In genomic region chr19:3029070-3029923, GRCh38 we compare ENCODE assay signal across 9 cellular contexts. TPM values are rescaled to one million over a fixed set of nuclear protein-coding genes. Genes with fewer than 3 reads are reported as not detected.
A peak's percentile ranks its signal among the peaks of the same experiment; 100 is the strongest.
DNase-seq lines count a peak whose midpoint lies in the region; ATAC-seq and TF ChIP-seq lines count a peak whose summit lies in the region.
"Had no signal": no experiment of that assay in that cellular context is flagged by ENCODE, and none has a peak within 500 bp of the region (broad histone marks: within the 10 kb centered on the region; RNA-seq: fewer than 3 reads in every experiment).

Gene TLE2 (minus strand): TSS chr19:3029280. CDS start chr19:3028904, 376 bp downstream.

- TF ChIP-seq CTCF in GM12875 (IDR thresholded peaks at IDR 0.05; ENCODE audit: borderline replicate concordance, insufficient read depth, low read depth, low read length) (no peak), WERI-Rb-1 (IDR thresholded peaks at IDR 0.05; ENCODE audit: low read depth, low read length) (no peak), prostate gland (IDR thresholded peaks at IDR 0.05) (no peak)

- ATAC-seq in HG03045 (IDR thresholded peaks at IDR 0.05; ENCODE audit: unreplicated experiment): no peak
- no peak for ATAC-seq in GM21619 (IDR thresholded peaks at IDR 0.05; ENCODE audit: unreplicated experiment)

- 8% methylated on average over 30 of the region's 85 CpGs for WGBS in prostate gland

- H3K9me3 ChIP-seq in WERI-Rb-1 (ENCODE audit: severe bottlenecking) (no peaks in the 10 kb centered on the region), prostate gland (no peaks in the 10 kb centered on the region)

- intact Hi-C loops in prostate gland (cut with DNase I): no loop called here

- H3K4me3 ChIP-seq in GM12875 (ENCODE audit: low read depth, low read length) (peak within 1 kb of the TSS; percentile 11), WERI-Rb-1 (ENCODE audit: low read depth, low read length) (peak within 1 kb of the TSS; percentile 68), prostate gland (peak within 1 kb of the TSS; percentile 61 to 80)

- TF ChIP-seq POLR2A in prostate gland (IDR thresholded peaks at IDR 0.05): no peak

- no peak within 1 kb of the TSS; the same call in 1 of the 2 replicates for H3K27ac ChIP-seq in WERI-Rb-1
- H3K27ac ChIP-seq in prostate gland: peak within 1 kb of the TSS; percentile 70 to 78

- H3K27me3 ChIP-seq in WERI-Rb-1 (ENCODE audit: insufficient read depth, low read depth, severe bottlenecking) (no peaks in the 10 kb centered on the region), prostate gland (replicated peaks; ENCODE audit: insufficient read depth) (no peaks in the 10 kb centered on the region)

- DNase-seq in WERI-Rb-1 (no peak), glomerular endothelial cell (ENCODE audit: extremely low read depth, low read depth, low spot score) (no peak), prostate gland (ENCODE audit: low spot score) (no peak), globus pallidus (ENCODE audit: low spot score) (no peak), NCI-H526 treated with DMSO at 0.1 percent for 48 hours (lab: John Stamatoyannopoulos, UW) (no peak)

- H3K4me1 ChIP-seq in prostate gland (replicated peaks): peaks cover 5% of the 10 kb centered on the region

- H3K36me3 ChIP-seq in WERI-Rb-1 (no peaks in the 10 kb centered on the region), prostate gland (no peaks in the 10 kb centered on the region)

RNA-seq across cellular contexts. Expression of gene TLE2, which starts in this region (rescaled TPM):
- total RNA-seq in glomerular endothelial cell (20.8 and 32.8 TPM in 2 replicates), prostate gland (10 to 100 TPM; 61.9 to 82.1 TPM)
- total RNA-seq: RPMI7951 had no signal

Comparison
In these comparisons a context has a peak if more than half of its experiments do, and no peak if none do; other contexts are left out.
1. H3K4me3 ChIP-seq: peak in every context shown above with its lines; median percentile 70 in prostate gland; 68 in WERI-Rb-1; 11 in GM12875.